ENCODE assay signal across 17 cellular contexts in the genomic region with DNA sequence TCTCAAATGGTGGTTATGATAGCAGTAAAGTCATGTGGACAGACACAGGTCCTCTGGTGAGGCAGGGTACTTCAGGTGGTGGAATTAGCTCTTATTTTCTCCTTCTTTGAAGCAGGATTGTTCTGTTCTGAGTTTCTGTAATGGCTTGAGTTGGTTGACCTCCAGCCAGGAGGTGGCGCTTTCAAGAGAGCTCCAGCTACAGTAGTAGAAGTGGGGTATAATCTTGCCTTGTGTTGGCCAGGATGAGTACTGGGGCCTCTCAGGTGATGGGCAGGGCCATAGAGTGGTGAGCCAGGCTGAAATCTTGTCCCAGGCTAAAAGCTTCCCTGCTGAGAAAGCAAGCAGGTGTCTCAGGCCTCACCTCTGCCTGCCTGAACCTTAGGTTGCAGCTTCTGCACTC. TPM values are rescaled to one million over a fixed set of nuclear protein-coding genes. Genes with fewer than 3 reads are reported as not detected.
A peak's percentile ranks its signal among the peaks of the same experiment; 100 is the strongest.
DNase-seq lines count a peak whose midpoint lies in the region; ATAC-seq and TF ChIP-seq lines count a peak whose summit lies in the region.
"Had no signal": no experiment of that assay in that cellular context is flagged by ENCODE, and none has a peak within 500 bp of the region (broad histone marks: within the 10 kb centered on the region; RNA-seq: fewer than 3 reads in every experiment).

No MANE protein-coding gene starts in this region.

- H3K9me3 Mint-ChIP-seq in chondrocyte (ENCODE audit: low read depth) (peaks cover 18% of the 10 kb centered on the region), CD14-positive monocyte (peaks cover 5 to 16% (median 10%) of the 10 kb centered on the region in 7 donors)

- DNase-seq in NB4 (ENCODE audit: low read depth) (no peak), chondrocyte (ENCODE audit: low spot score) (no peak), CD14-positive monocyte (ENCODE audit: low spot score) (no peak), T-helper 17 cell (no peak)
- no peak for DNase-seq in activated CD4-positive, alpha-beta T cell treated with anti-CD3 and anti-CD28 coated beads, Interleukin-2, amount 50 U/mL, for 4 hours
- DNase-seq: NCI-H1048, NCI-H146, NCI-H2081, NCI-H748 treated with DMSO at 0.1 percent for 48 hours had no signal

- intact Hi-C loops in CD14-positive monocyte (cut with micrococcal nuclease): no loop called here

- ATAC-seq in GM18873 (IDR thresholded peaks at IDR 0.05; ENCODE audit: low FRiP score, unreplicated experiment): no peak
- ATAC-seq in T-helper 17 cell: no peak
- ATAC-seq: Panc1, Right ventricle myocardium inferior had no signal

- no peak for TF ChIP-seq POLR2A in NB4 (IDR thresholded peaks at IDR 0.05; ENCODE audit: extremely low read depth, insufficient read length)

- H3K27me3 Mint-ChIP-seq in chondrocyte (ENCODE audit: low read depth): no peaks in the 10 kb centered on the region
- no peaks in the 10 kb centered on the region for H3K27me3 Mint-ChIP-seq in CD14-positive monocyte (ENCODE audit: low read depth in 3 of 3)
- H3K27me3 Mint-ChIP-seq in T-helper 17 cell: peaks cover 16% of the 10 kb centered on the region

- no peak overlapping the region for H3K27ac Mint-ChIP-seq in chondrocyte (ENCODE audit: unreplicated experiment)
- H3K27ac Mint-ChIP-seq in CD14-positive monocyte: peak overlapping the region in 1 of 7 donors; percentile 17
- no peak overlapping the region for H3K27ac Mint-ChIP-seq in T-helper 17 cell
- H3K27ac Mint-ChIP-seq: IgD-negative memory B cell had no signal

- H3K9me3 ChIP-seq in T-helper 17 cell (ENCODE audit: control insufficient read depth, low read length, poor library complexity, severe bottlenecking): no peaks in the 10 kb centered on the region

- H3K36me3 Mint-ChIP-seq in chondrocyte (ENCODE audit: low read depth): no peaks in the 10 kb centered on the region
- H3K36me3 Mint-ChIP-seq in CD14-positive monocyte: no peaks in the 10 kb centered on the region
- no peaks in the 10 kb centered on the region for H3K36me3 Mint-ChIP-seq in T-helper 17 cell (ENCODE audit: low read depth)
- H3K36me3 Mint-ChIP-seq: IgD-negative memory B cell had no signal

- H3K4me3 ChIP-seq in GM12875 (ENCODE audit: low read depth, low read length) (no peak overlapping the region), NB4 (ENCODE audit: low read depth, low read length) (no peak overlapping the region)
- H3K4me3 ChIP-seq: BLaER1 treated with 17β-estradiol and CSF1 and Interleukin-3, amounts not matched to agents 10 nM and 100 nM had no signal

- H3K4me3 Mint-ChIP-seq in chondrocyte (ENCODE audit: unreplicated experiment): no peak overlapping the region
- no peak overlapping the region for H3K4me3 Mint-ChIP-seq in CD14-positive monocyte
- no peak overlapping the region for H3K4me3 Mint-ChIP-seq in T-helper 17 cell
- H3K4me3 Mint-ChIP-seq: IgD-negative memory B cell had no signal

- TF ChIP-seq CTCF in C4-2B (conservative IDR thresholded peaks at IDR 0.05) (0 out of 2 replicates have a peak, but pooled peaks have one; percentile 15), GM12875 (IDR thresholded peaks at IDR 0.05; ENCODE audit: borderline replicate concordance, insufficient read depth, low read depth, low read length) (peak; percentile 21; the same call in 1 of the 2 replicates), NB4 (IDR thresholded peaks at IDR 0.05; ENCODE audit: low read depth, low read length) (peak; percentile 15), chondrocyte (IDR thresholded peaks at IDR 0.05) (peak; percentile 9), CD14-positive monocyte (IDR thresholded peaks at IDR 0.05) (no peak)

- peak overlapping the region; percentile 68 for H3K27ac ChIP-seq in C4-2B
- H3K27ac ChIP-seq: BLaER1 treated with 17β-estradiol and CSF1 and Interleukin-3, amounts not matched to agents 10 nM and 100 nM had no signal

- H3K4me1 Mint-ChIP-seq in chondrocyte (ENCODE audit: low read depth): peaks cover 5% of the 10 kb centered on the region
- H3K4me1 Mint-ChIP-seq in CD14-positive monocyte: no peaks in the 10 kb centered on the region
- no peaks in the 10 kb centered on the region for H3K4me1 Mint-ChIP-seq in T-helper 17 cell
- H3K4me1 Mint-ChIP-seq: IgD-negative memory B cell had no signal

RNA-seq across cellular contexts. Expression of a gene that starts 52.5 kb away (rescaled TPM):
- total RNA-seq in chondrocyte: 3.7 to 8.2 TPM (median 3.7 TPM) in 3 replicates
- polyA plus RNA-seq in CD14-positive monocyte: not detected
- total RNA-seq in T-helper 17 cell: not detected
- total RNA-seq: HT1080 had no signal
- polyA plus RNA-seq: IgD-negative memory B cell had no signal
